9 cellular contexts compared by ENCODE assay signal in genomic region chr6:157561037-157561790, GRCh38.
A peak's percentile ranks its signal among the peaks of the same experiment; 100 is the strongest.
DNase-seq lines count a peak whose midpoint lies in the region; ATAC-seq and TF ChIP-seq lines count a peak whose summit lies in the region.
"Had no signal": no experiment of that assay in that cellular context is flagged by ENCODE, and none has a peak within 500 bp of the region (broad histone marks: within the 10 kb centered on the region; RNA-seq: fewer than 3 reads in every experiment).

No MANE protein-coding gene starts in this region.

- H3K4me3 Mint-ChIP-seq in GM23338, result no peak overlapping the region

- in situ Hi-C loops in ACHN (cut with HindIII; ENCODE audit: low pct_ligation_motif_present, low pct_unique_long_range_greater_than_20kb, low sequenced_read_pairs), result no loop called here

- peak; percentile 33 for ATAC-seq in GM19372 (IDR thresholded peaks at IDR 0.05; ENCODE audit: low read depth, unreplicated experiment)
- peak; percentile 23 for ATAC-seq in HG03095 (IDR thresholded peaks at IDR 0.05; ENCODE audit: unreplicated experiment)
- ATAC-seq in Right ventricle myocardium superior (ENCODE audit: poor library complexity), result no peak
- ATAC-seq in GM23338, result no peak

- H3K36me3 Mint-ChIP-seq in GM23338 (ENCODE audit: low read depth), result no peaks in the 10 kb centered on the region

- no peak overlapping the region for H3K27ac ChIP-seq in GM23338 (ENCODE audit: low read depth)

- H4K20me1 ChIP-seq in GM23338 (replicated peaks; ENCODE audit: insufficient read depth), result no peaks in the 10 kb centered on the region

- intact Hi-C loops in Right ventricle myocardium superior (cut with DNase I), result no loop called here

- TF ChIP-seq CTCF in GM23338 (conservative IDR thresholded peaks at IDR 0.05; ENCODE audit: low read depth in 2 of 2), result no peak

- no peak overlapping the region for H3K4me3 ChIP-seq in GM23338

- no peaks in the 10 kb centered on the region for H3K4me1 ChIP-seq in GM23338 (ENCODE audit: insufficient read depth)

- peak; percentile 90 for DNase-seq in DMS53 (lab: John Stamatoyannopoulos, UW)
- DNase-seq in NCI-H69 (lab: John Stamatoyannopoulos, UW), result peak; percentile 77
- no peak for DNase-seq in Right ventricle myocardium superior
- no peak for DNase-seq in ACHN
- no peak for DNase-seq in activated T-cell treated with anti-CD3 and anti-CD28 coated beads, Interleukin-2, amount 50 U/mL, for 48 hours
- DNase-seq in GM23338 (ENCODE audit: low spot score), result no peak
- DNase-seq: Calu3 had no signal

- H3K36me3 ChIP-seq in GM23338 (ENCODE audit: insufficient read depth), result no peaks in the 10 kb centered on the region

- H3F3A ChIP-seq in GM23338 (replicated peaks; ENCODE audit: low read depth), result no peaks in the 10 kb centered on the region

- no peak overlapping the region for H3K27ac Mint-ChIP-seq in GM23338

- no peak overlapping the region for H2AFZ ChIP-seq in GM23338

- H3K27me3 Mint-ChIP-seq in GM23338 (ENCODE audit: insufficient read depth, low read depth, poor library complexity), result peaks cover 7% of the 10 kb centered on the region

- H3K9me3 Mint-ChIP-seq in GM23338, result no peaks in the 10 kb centered on the region; the same call in 2 of the 3 replicates

- no peaks in the 10 kb centered on the region for H3K27me3 ChIP-seq in GM23338 (ENCODE audit: insufficient read depth)

- no peaks in the 10 kb centered on the region for H3K9me2 ChIP-seq in GM23338 (ENCODE audit: insufficient read depth)

- H3K4me2 ChIP-seq in GM23338, result no peak overlapping the region

- peaks cover 13% of the 10 kb centered on the region for H3K4me1 Mint-ChIP-seq in GM23338

- no peaks in the 10 kb centered on the region for H3K79me2 ChIP-seq in GM23338 (replicated peaks; ENCODE audit: insufficient read depth)

TF ChIP-seq in GM23338, 12 proteins besides CTCF, POLR2A, EP300 and RAD21:
- TF ChIP-seq EZH2phosphoT487 (IDR thresholded peaks at IDR 0.05; ENCODE audit: unreplicated experiment) (no peak), NANOG (IDR thresholded peaks at IDR 0.05; ENCODE audit: borderline replicate concordance) (no peak), JUNB (IDR thresholded peaks at IDR 0.05; ENCODE audit: unreplicated experiment) (no peak), ZNF462 (CRISPR knock-in tag; IDR thresholded peaks at IDR 0.05) (no peak), EZH2 (IDR thresholded peaks at IDR 0.05; ENCODE audit: low read depth, unreplicated experiment) (no peak), STAT1 (IDR thresholded peaks at IDR 0.05; ENCODE audit: unreplicated experiment) (no peak), CREB1 (CRISPR knock-in tag; IDR thresholded peaks at IDR 0.05; ENCODE audit: low read depth) (no peak), ZNF331 (CRISPR knock-in tag; IDR thresholded peaks at IDR 0.05; ENCODE audit: low read depth) (no peak), ETS1 (IDR thresholded peaks at IDR 0.05) (no peak), REST (IDR thresholded peaks at IDR 0.05; ENCODE audit: unreplicated experiment) (no peak), POLR2AphosphoS5 (IDR thresholded peaks at IDR 0.05; ENCODE audit: low read depth) (no peak), ZNF114 (CRISPR knock-in tag; IDR thresholded peaks at IDR 0.05) (no peak)

Comparison
In these comparisons a context has a peak if more than half of its experiments do, and no peak if none do; other contexts are left out.
1. DNase-seq: peak in DMS53 (single experiment) and NCI-H69 (single experiment); none in Right ventricle myocardium superior (single experiment), ACHN (single experiment), activated T-cell treated with anti-CD3 and anti-CD28 coated beads, Interleukin-2, amount 50 U/mL, for 48 hours (0 of 2) and GM23338 (single experiment).
2. ATAC-seq: peak in GM19372 (single experiment) and HG03095 (single experiment); none in Right ventricle myocardium superior (single experiment) and GM23338 (single experiment).